Comparison of ENCODE assay signal across 1 cellular context in the genomic region with DNA sequence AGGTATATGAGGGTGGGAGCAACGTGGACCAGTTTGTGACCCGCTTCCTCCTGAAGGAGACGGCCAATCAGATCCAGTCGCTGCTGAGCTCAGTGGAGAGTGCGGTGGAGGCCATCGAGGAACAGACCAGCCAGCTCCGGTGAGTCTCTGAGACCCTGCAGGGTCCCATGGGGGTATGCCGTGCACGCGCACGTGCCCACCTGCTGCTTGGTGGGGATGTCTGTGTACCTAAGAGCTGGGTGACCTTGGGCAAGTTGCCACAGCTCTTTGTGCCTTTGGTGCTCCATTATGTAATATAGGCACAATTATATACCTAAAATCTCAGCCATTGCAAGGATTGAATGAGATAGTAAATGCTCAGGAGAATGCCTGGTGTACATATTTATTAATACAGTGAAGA.
TF ChIP-seq lines count a peak whose summit lies in the region.

No MANE protein-coding gene starts in this region.

TF ChIP-seq in HepG2, 621 proteins besides CTCF, POLR2A, EP300 and RAD21:
- TF ChIP-seq POLR2AphosphoS5 (IDR thresholded peaks at IDR 0.05; ENCODE audit: low read depth, low read length) (no peak), REL (CRISPR knock-in tag; conservative IDR thresholded peaks at IDR 0.05) (no peak), HMG20A (CRISPR knock-in tag; IDR thresholded peaks at IDR 0.05; ENCODE audit: borderline replicate concordance) (no peak), TCF7 (IDR thresholded peaks at IDR 0.05; ENCODE audit: low read depth) (no peak), BHLHE40 (IDR thresholded peaks at IDR 0.05; ENCODE audit: low read length) (peak; percentile 48), ZNF263 (CRISPR knock-in tag; IDR thresholded peaks at IDR 0.05) (peak; percentile 65), ZNF124 (CRISPR knock-in tag; IDR thresholded peaks at IDR 0.05) (no peak), HOXA9 (CRISPR knock-in tag; IDR thresholded peaks at IDR 0.05; ENCODE audit: borderline replicate concordance) (no peak), NAIF1 (CRISPR knock-in tag; IDR thresholded peaks at IDR 0.05; ENCODE audit: borderline replicate concordance) (no peak), FOXA3 (CRISPR knock-in tag; IDR thresholded peaks at IDR 0.05) (0 out of 2 replicates have a peak, but pooled peaks have one; percentile 21), ZSCAN29 (CRISPR knock-in tag; conservative IDR thresholded peaks at IDR 0.05) (no peak), MED8 (CRISPR knock-in tag; IDR thresholded peaks at IDR 0.05; ENCODE audit: insufficient replicate concordance) (no peak), BCL6 (CRISPR knock-in tag; IDR thresholded peaks at IDR 0.05) (0 out of 2 replicates have a peak, but pooled peaks have one; percentile 10), ZSCAN22 (CRISPR knock-in tag; IDR thresholded peaks at IDR 0.05) (no peak), MIXL1 (CRISPR knock-in tag; IDR thresholded peaks at IDR 0.05) (no peak), SOX6 (IDR thresholded peaks at IDR 0.05) (no peak), SOX6 (CRISPR knock-in tag; IDR thresholded peaks at IDR 0.05) (peak; percentile 47), ETV6 (CRISPR knock-in tag; conservative IDR thresholded peaks at IDR 0.05) (no peak), NFKBIZ (CRISPR knock-in tag; IDR thresholded peaks at IDR 0.05) (no peak), SALL1 (CRISPR knock-in tag; IDR thresholded peaks at IDR 0.05) (0 out of 2 replicates have a peak, but pooled peaks have one; percentile 31), ZNF317 (CRISPR knock-in tag; IDR thresholded peaks at IDR 0.05) (no peak)
- TF ChIP-seq, protein P1, sequence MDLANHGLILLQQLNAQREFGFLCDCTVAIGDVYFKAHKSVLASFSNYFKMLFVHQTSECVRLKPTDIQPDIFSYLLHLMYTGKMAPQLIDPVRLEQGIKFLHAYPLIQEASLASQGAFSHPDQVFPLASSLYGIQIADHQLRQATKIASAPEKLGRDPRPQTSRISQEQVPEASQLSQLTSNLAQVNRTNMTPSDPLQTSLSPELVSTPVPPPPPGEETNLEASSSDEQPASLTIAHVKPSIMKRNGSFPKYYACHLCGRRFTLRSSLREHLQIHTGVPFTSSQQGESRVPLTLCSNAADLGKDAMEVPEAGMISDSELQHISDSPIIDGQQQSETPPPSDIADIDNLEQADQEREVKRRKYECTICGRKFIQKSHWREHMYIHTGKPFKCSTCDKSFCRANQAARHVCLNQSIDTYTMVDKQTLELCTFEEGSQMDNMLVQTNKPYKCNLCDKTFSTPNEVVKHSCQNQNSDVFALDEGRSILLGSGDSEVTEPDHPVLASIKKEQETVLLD (CRISPR knock-in tag; IDR thresholded peaks at IDR 0.05; ENCODE audit: low read depth), result no peak
